ENCODE assay signal across 8 cellular contexts in the genomic region with DNA sequence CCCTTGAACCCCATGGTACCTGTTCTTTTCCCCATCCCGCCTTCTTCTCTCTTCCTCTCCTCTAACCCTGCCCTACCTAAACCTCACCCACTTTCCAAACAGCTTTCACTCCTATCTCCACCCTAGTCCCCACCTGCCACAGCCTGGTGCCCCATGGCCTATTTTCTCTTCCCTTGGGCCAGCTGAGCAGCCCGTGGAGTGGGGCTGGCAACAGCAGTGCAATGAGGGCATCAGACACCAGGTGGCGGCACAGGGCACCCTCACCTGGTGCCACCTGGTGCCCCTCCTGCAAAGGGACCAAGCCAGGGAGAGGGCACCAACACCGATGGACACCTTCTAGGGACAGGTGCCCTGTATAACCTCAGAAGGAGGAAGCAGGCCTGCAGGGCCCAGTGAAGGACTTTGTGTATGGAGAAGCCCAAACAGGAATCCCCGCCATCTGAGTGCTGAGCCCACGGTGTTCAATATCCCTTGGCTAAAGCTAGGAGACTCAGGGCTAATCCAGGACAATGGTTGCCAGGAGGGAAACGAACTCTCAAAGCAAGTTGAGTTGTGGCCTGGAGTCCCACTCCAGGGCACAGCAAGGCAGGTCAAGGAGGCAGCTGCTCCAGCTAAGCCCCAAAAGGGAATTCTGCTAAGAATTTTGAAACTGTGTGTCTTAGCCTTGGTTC. TPM values are rescaled to one million over a fixed set of nuclear protein-coding genes. Genes with fewer than 3 reads are reported as not detected.
DNase-seq lines count a peak whose midpoint lies in the region; ATAC-seq and TF ChIP-seq lines count a peak whose summit lies in the region.

No MANE protein-coding gene starts in this region.

- DNase-seq in NCI-H146 (lab: John Stamatoyannopoulos, UW), result peak; percentile 51
- no peak for DNase-seq in NCI-H146 treated with DMSO at 0.1 percent for 48 hours (lab: John Stamatoyannopoulos, UW; ENCODE audit: unreplicated experiment)
- peak; percentile 59 for DNase-seq in NCI-H510A (lab: John Stamatoyannopoulos, UW)
- DNase-seq in activated T-cell treated with anti-CD3 and anti-CD28 coated beads for 1 hour (ENCODE audit: low read depth), result peak; percentile 53
- no peak for DNase-seq in fibroblast of lung (ENCODE audit: low read depth in 2 of 2)
- peak in 1 of 2 donors; percentile 34 for DNase-seq in gastrocnemius medialis

- H3K4me1 ChIP-seq in fibroblast of lung (ENCODE audit: control insufficient read depth, extremely low read depth, insufficient read depth, low read length), result peaks cover 6% of the 10 kb centered on the region
- peaks cover 5 to 11% of the 10 kb centered on the region in 2 donors for H3K4me1 ChIP-seq in gastrocnemius medialis

- no peak overlapping the region for H3K9ac ChIP-seq in fibroblast of lung (ENCODE audit: insufficient read depth, low read length)

- H3K4me2 ChIP-seq in fibroblast of lung (ENCODE audit: extremely low read depth, insufficient read depth, low read length), result no peak overlapping the region

- in situ Hi-C loops in gastrocnemius medialis (cut with MboI; ENCODE audit: low sequenced_read_pairs in 4 of 4), result loop anchor here in 2 of 4 donors (10.0 to 25.0 kb wide), 2 partner anchors 64 to 93 kb away; a partner anchor contains a TSS

- no peak overlapping the region for H2AFZ ChIP-seq in fibroblast of lung (ENCODE audit: low read length)

- H3K9me3 ChIP-seq in fibroblast of lung (ENCODE audit: control insufficient read depth, insufficient read depth, low read depth, low read length) (no peaks in the 10 kb centered on the region), gastrocnemius medialis (no peaks in the 10 kb centered on the region)

- no peaks in the 10 kb centered on the region for H4K20me1 ChIP-seq in fibroblast of lung (ENCODE audit: control insufficient read depth, extremely low read depth, insufficient read depth, low read length)

- H3K4me3 ChIP-seq in fibroblast of lung (replicated peaks in 1 of 4; ENCODE audit: control extremely low read depth in 1 of 4, insufficient read depth in 1 of 4, low read depth in 3 of 4, low read length in 4 of 4) (no peak overlapping the region), gastrocnemius medialis (no peak overlapping the region)

- H3K79me2 ChIP-seq in fibroblast of lung (ENCODE audit: control insufficient read depth, insufficient read depth, low read length), result no peaks in the 10 kb centered on the region

- H3K36me3 ChIP-seq in fibroblast of lung (ENCODE audit: control insufficient read depth, insufficient read depth, low read length) (no peaks in the 10 kb centered on the region), gastrocnemius medialis (no peaks in the 10 kb centered on the region)

- no peak for TF ChIP-seq POLR2A in gastrocnemius medialis (IDR thresholded peaks at IDR 0.05)

- ATAC-seq in gastrocnemius medialis (peak; percentile 22 to 50), GM18867 (IDR thresholded peaks at IDR 0.05; ENCODE audit: unreplicated experiment) (no peak), GM19035 (IDR thresholded peaks at IDR 0.05; ENCODE audit: unreplicated experiment) (no peak)

- H3K27me3 ChIP-seq in fibroblast of lung (ENCODE audit: control insufficient read depth, insufficient read depth, low read length), result peaks cover 7% of the 10 kb centered on the region
- peaks cover 21 to 27% (median 26%) of the 10 kb centered on the region in 3 donors for H3K27me3 ChIP-seq in gastrocnemius medialis

- H3K27ac ChIP-seq in fibroblast of lung (ENCODE audit: insufficient read depth, low read length), result no peak overlapping the region
- H3K27ac ChIP-seq in gastrocnemius medialis, result no peak overlapping the region

- intact Hi-C loops in gastrocnemius medialis (cut with DNase I; ENCODE audit: low total_unique reads), result loop anchor here (2.0 kb wide), 1 partner anchor 64 kb away; no protein-coding TSS in a partner anchor

- TF ChIP-seq CTCF in fibroblast of lung (conservative IDR thresholded peaks at IDR 0.05 in 1 of 2, IDR thresholded peaks at IDR 0.05 in 1 of 2; ENCODE audit: low read depth in 1 of 2, low read length in 2 of 2), result peak; percentile 47 to 73
- TF ChIP-seq CTCF in gastrocnemius medialis (IDR thresholded peaks at IDR 0.05 in 4 of 5, conservative IDR thresholded peaks at IDR 0.05 in 1 of 5), result peak; percentile 69 to 77 (median 69)

RNA-seq across cellular contexts. Expression of a gene that starts 4.0 kb away (rescaled TPM):
- total RNA-seq in fibroblast of lung (20.0 and 34.8 TPM in 2 replicates), gastrocnemius medialis (1 to 10 TPM in 1 of 4 donors, under 1 TPM in 3; 0.51 to 1.3 (median 0.76) TPM)
- polyA plus RNA-seq in fibroblast of lung, result 11.5 and 11.9 TPM in 2 replicates
- polyA plus RNA-seq in fibroblast of lung (2012), result 13.8 and 14.8 TPM in 2 replicates
- 35.8 and 62.2 TPM in 2 replicates for polyA minus RNA-seq in fibroblast of lung (ENCODE audit: low replicate concordance)

Comparison
In these comparisons a context has a peak if more than half of its experiments do, and no peak if none do; other contexts are left out.
1. DNase-seq: peak in NCI-H146 (single experiment), NCI-H510A (single experiment) and activated T-cell treated with anti-CD3 and anti-CD28 coated beads for 1 hour (single experiment); none in NCI-H146 treated with DMSO at 0.1 percent for 48 hours (single experiment) and fibroblast of lung (0 of 2).
2. ATAC-seq: peak in gastrocnemius medialis (2 of 2); none in GM18867 (single experiment) and GM19035 (single experiment).